18 cellular contexts compared by ENCODE assay signal in the genomic region with DNA sequence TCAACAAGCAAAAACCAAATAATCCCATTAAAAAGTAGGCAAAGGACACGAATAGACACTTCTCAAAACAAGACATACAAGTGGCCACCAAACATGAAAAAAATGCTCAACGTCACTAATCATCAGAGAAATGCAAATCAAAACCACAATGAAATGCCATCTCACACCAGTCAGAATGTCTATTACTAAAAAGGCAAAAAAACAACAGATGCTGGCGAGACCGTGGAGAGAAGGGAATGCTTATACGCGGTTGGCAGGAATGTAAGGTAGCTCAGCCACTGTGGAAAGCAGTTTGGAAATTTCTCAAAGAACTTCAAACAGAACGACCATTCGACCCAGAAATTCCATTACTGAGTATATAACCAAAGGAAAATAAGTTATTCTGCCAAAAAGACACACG.
A peak's percentile ranks its signal among the peaks of the same experiment; 100 is the strongest.
DNase-seq lines count a peak whose midpoint lies in the region; ATAC-seq and TF ChIP-seq lines count a peak whose summit lies in the region.
"Had no signal": no experiment of that assay in that cellular context is flagged by ENCODE, and none has a peak within 500 bp of the region (broad histone marks: within the 10 kb centered on the region; RNA-seq: fewer than 3 reads in every experiment).

No MANE protein-coding gene starts in this region.

- H3K27me3 Mint-ChIP-seq in GM23338 (ENCODE audit: insufficient read depth, low read depth, poor library complexity) = peaks cover 2% of the 10 kb centered on the region
- H3K27me3 Mint-ChIP-seq: CD4-positive, alpha-beta memory T cell had no signal

- no peak overlapping the region for H3K4me2 ChIP-seq in GM23338
- H3K4me2 ChIP-seq: KMS-11 had no signal

- DNase-seq in AG20443 (ENCODE audit: low spot score) (peak; percentile 56), HS-27A (ENCODE audit: low read depth) (peak; percentile 96), astrocyte of the hippocampus (ENCODE audit: low read depth, low spot score) (peak; percentile 97), kidney tubule cell (ENCODE audit: low spot score) (peak; percentile 83), GM20000 (ENCODE audit: low spot score) (no peak), GM23338 (ENCODE audit: low spot score) (no peak)
- no peak for DNase-seq in stimulated activated CD4-positive, alpha-beta T cell treated with anti-CD3 and anti-CD28 coated beads, Interleukin-12 subunit alpha, Interleukin-12 subunit beta, amount 100 ng/mL, for 4 hours
- DNase-seq: activated T-cell treated with anti-CD3 and anti-CD28 coated beads, Interleukin-2, amount 50 U/mL, for 1 hour; CD4-positive, alpha-beta memory T cell; NCI-H2029; SIG-M5; stimulated activated CD4-positive, alpha-beta T cell treated with anti-CD3 and anti-CD28 coated beads, Interleukin-4, amount 100 ng/mL, for 24 hours; stimulated activated naive CD4-positive, alpha-beta T cell had no signal

- H3K27ac Mint-ChIP-seq in GM23338 = no peak overlapping the region
- H3K27ac Mint-ChIP-seq: mesothelial cell of epicardium, WTC11 had no signal

- H3K4me1 Mint-ChIP-seq in GM23338 = peaks cover 3% of the 10 kb centered on the region; the same call in 2 of the 3 replicates
- H3K4me1 Mint-ChIP-seq: WTC11 had no signal

- H3K9me3 Mint-ChIP-seq in GM23338 = no peaks in the 10 kb centered on the region
- H3K9me3 Mint-ChIP-seq: CD4-positive, alpha-beta memory T cell; mesothelial cell of epicardium; WTC11 had no signal

- no peaks in the 10 kb centered on the region for H3K36me3 ChIP-seq in GM23338 (ENCODE audit: insufficient read depth)
- H3K36me3 ChIP-seq: prostate gland had no signal

- no peak overlapping the region for H3K27ac ChIP-seq in GM23338 (ENCODE audit: low read depth)
- H3K27ac ChIP-seq: KMS-11, prostate gland had no signal

- H3K79me2 ChIP-seq in GM23338 (replicated peaks; ENCODE audit: insufficient read depth) = no peaks in the 10 kb centered on the region

- no peak overlapping the region for H2AFZ ChIP-seq in GM23338

- ATAC-seq in GM19328 (IDR thresholded peaks at IDR 0.05; ENCODE audit: unreplicated experiment) (no peak), GM23338 (no peak)
- ATAC-seq: WTC11 had no signal

- H3K36me3 Mint-ChIP-seq in GM23338 (ENCODE audit: low read depth) = no peaks in the 10 kb centered on the region
- H3K36me3 Mint-ChIP-seq: mesothelial cell of epicardium, WTC11 had no signal

- TF ChIP-seq CTCF in GM20000 (IDR thresholded peaks at IDR 0.05; ENCODE audit: extremely low read depth, missing control alignments) = no peak
- TF ChIP-seq CTCF in GM23338 (conservative IDR thresholded peaks at IDR 0.05; ENCODE audit: low read depth in 2 of 2) = no peak

- H3K4me3 Mint-ChIP-seq in GM23338 = no peak overlapping the region
- H3K4me3 Mint-ChIP-seq: CD4-positive, alpha-beta memory T cell; mesothelial cell of epicardium; WTC11 had no signal

- no peaks in the 10 kb centered on the region for H3F3A ChIP-seq in GM23338 (replicated peaks; ENCODE audit: low read depth)

- no peaks in the 10 kb centered on the region for H3K4me1 ChIP-seq in GM23338 (ENCODE audit: insufficient read depth)
- H3K4me1 ChIP-seq: prostate gland had no signal

- no peaks in the 10 kb centered on the region for H3K9me2 ChIP-seq in GM23338 (ENCODE audit: insufficient read depth)

- H4K20me1 ChIP-seq in GM23338 (replicated peaks; ENCODE audit: insufficient read depth) = no peaks in the 10 kb centered on the region

- no peaks in the 10 kb centered on the region for H3K27me3 ChIP-seq in GM23338 (ENCODE audit: insufficient read depth)

- no peak overlapping the region for H3K4me3 ChIP-seq in GM23338
- H3K4me3 ChIP-seq: prostate gland had no signal

TF ChIP-seq in GM23338, 12 proteins besides CTCF, POLR2A, EP300 and RAD21 (continues in another document):
- TF ChIP-seq STAT1 (IDR thresholded peaks at IDR 0.05; ENCODE audit: unreplicated experiment) = no peak
- no peak for TF ChIP-seq EZH2 (IDR thresholded peaks at IDR 0.05; ENCODE audit: low read depth, unreplicated experiment)
- TF ChIP-seq, protein P1, sequence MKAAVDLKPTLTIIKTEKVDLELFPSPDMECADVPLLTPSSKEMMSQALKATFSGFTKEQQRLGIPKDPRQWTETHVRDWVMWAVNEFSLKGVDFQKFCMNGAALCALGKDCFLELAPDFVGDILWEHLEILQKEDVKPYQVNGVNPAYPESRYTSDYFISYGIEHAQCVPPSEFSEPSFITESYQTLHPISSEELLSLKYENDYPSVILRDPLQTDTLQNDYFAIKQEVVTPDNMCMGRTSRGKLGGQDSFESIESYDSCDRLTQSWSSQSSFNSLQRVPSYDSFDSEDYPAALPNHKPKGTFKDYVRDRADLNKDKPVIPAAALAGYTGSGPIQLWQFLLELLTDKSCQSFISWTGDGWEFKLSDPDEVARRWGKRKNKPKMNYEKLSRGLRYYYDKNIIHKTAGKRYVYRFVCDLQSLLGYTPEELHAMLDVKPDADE (IDR thresholded peaks at IDR 0.05) = no peak
- no peak for TF ChIP-seq POLR2AphosphoS5 (IDR thresholded peaks at IDR 0.05; ENCODE audit: low read depth)
- no peak for TF ChIP-seq NANOG (IDR thresholded peaks at IDR 0.05; ENCODE audit: borderline replicate concordance)
- TF ChIP-seq JUNB (IDR thresholded peaks at IDR 0.05; ENCODE audit: unreplicated experiment) = no peak
- no peak for TF ChIP-seq ZNF331 (CRISPR knock-in tag; IDR thresholded peaks at IDR 0.05; ENCODE audit: low read depth)
- TF ChIP-seq, protein P2, sequence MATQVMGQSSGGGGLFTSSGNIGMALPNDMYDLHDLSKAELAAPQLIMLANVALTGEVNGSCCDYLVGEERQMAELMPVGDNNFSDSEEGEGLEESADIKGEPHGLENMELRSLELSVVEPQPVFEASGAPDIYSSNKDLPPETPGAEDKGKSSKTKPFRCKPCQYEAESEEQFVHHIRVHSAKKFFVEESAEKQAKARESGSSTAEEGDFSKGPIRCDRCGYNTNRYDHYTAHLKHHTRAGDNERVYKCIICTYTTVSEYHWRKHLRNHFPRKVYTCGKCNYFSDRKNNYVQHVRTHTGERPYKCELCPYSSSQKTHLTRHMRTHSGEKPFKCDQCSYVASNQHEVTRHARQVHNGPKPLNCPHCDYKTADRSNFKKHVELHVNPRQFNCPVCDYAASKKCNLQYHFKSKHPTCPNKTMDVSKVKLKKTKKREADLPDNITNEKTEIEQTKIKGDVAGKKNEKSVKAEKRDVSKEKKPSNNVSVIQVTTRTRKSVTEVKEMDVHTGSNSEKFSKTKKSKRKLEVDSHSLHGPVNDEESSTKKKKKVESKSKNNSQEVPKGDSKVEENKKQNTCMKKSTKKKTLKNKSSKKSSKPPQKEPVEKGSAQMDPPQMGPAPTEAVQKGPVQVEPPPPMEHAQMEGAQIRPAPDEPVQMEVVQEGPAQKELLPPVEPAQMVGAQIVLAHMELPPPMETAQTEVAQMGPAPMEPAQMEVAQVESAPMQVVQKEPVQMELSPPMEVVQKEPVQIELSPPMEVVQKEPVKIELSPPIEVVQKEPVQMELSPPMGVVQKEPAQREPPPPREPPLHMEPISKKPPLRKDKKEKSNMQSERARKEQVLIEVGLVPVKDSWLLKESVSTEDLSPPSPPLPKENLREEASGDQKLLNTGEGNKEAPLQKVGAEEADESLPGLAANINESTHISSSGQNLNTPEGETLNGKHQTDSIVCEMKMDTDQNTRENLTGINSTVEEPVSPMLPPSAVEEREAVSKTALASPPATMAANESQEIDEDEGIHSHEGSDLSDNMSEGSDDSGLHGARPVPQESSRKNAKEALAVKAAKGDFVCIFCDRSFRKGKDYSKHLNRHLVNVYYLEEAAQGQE (IDR thresholded peaks at IDR 0.05; ENCODE audit: unreplicated experiment) = no peak

Comparison
In these comparisons a context has a peak if more than half of its experiments do, and no peak if none do; other contexts are left out.
1. DNase-seq: peak in AG20443 (single experiment), HS-27A (single experiment), astrocyte of the hippocampus (single experiment) and kidney tubule cell (single experiment); none in GM20000 (single experiment), GM23338 (single experiment) and stimulated activated CD4-positive, alpha-beta T cell treated with anti-CD3 and anti-CD28 coated beads, Interleukin-12 subunit alpha, Interleukin-12 subunit beta, amount 100 ng/mL, for 4 hours (single experiment).